Comparison of ENCODE assay signal across 12 cellular contexts in genomic region chr1:41357451-41358151, GRCh38. TPM values are rescaled to one million over a fixed set of nuclear protein-coding genes. Genes with fewer than 3 reads are reported as not detected.
DNase-seq lines count a peak whose midpoint lies in the region; ATAC-seq, FAIRE-seq and TF ChIP-seq lines count a peak whose summit lies in the region.
"Had no signal": no experiment of that assay in that cellular context is flagged by ENCODE, and none has a peak within 500 bp of the region (broad histone marks: within the 10 kb centered on the region; RNA-seq: fewer than 3 reads in every experiment).

No MANE protein-coding gene starts in this region.

- peaks cover 30% of the 10 kb centered on the region for H3K4me1 Mint-ChIP-seq in osteocyte (ENCODE audit: unreplicated experiment)

- no peak for ATAC-seq in left lobe of liver
- ATAC-seq: CD8-positive, alpha-beta T cell; PC-3 had no signal

- DNase-seq in Jurkat, Clone E6-1 (ENCODE audit: low read depth, low spot score), result peak; percentile 60
- DNase-seq in amniotic epithelial cell (ENCODE audit: low read depth) (peak; percentile 67), left lobe of liver (ENCODE audit: low spot score) (peak; percentile 24), caudate nucleus (lab: John Stamatoyannopoulos, UW) (no peak), HTR-8/SVneo (ENCODE audit: insufficient read length, low spot score) (no peak), activated gamma-delta T cell (lab: John Stamatoyannopoulos, UW) (no peak), osteocyte (ENCODE audit: extremely low spot score, unreplicated experiment) (no peak)
- DNase-seq: activated CD4-positive, alpha-beta T cell treated with anti-CD3 and anti-CD28 coated beads, Interleukin-2, amount 50 U/mL, for 1 hour; PC-3 had no signal

- peaks cover 3% of the 10 kb centered on the region for H3K27me3 Mint-ChIP-seq in osteocyte (ENCODE audit: unreplicated experiment)

- H3K4me1 ChIP-seq in BLaER1 treated with 17β-estradiol and CSF1 and Interleukin-3, amounts not matched to agents 10 nM and 100 nM, result peaks cover 57 to 67% (median 65%) of the 10 kb centered on the region in 10 experiments

- peak overlapping the region in 8 of 10 experiments; percentile 6 to 40 (median 24); a peak in 10 of 20 replicates for H3K4me3 ChIP-seq in BLaER1 treated with 17β-estradiol and CSF1 and Interleukin-3, amounts not matched to agents 10 nM and 100 nM
- H3K4me3 ChIP-seq in Jurkat, Clone E6-1 (ENCODE audit: low read length), result no peak overlapping the region

- H4K20me1 ChIP-seq in BLaER1 treated with 17β-estradiol and CSF1 and Interleukin-3, amounts not matched to agents 10 nM and 100 nM, result peaks cover 0 to 20% (median 1%) of the 10 kb centered on the region in 11 experiments; a peak in 9 of 22 replicates

- H3K27ac ChIP-seq in BLaER1 treated with 17β-estradiol and CSF1 and Interleukin-3, amounts not matched to agents 10 nM and 100 nM, result peak overlapping the region in 9 of 11 experiments; percentile 3 to 62 (median 40); a peak in 12 of 22 replicates
- H3K27ac ChIP-seq in caudate nucleus (ENCODE audit: low read depth, low read length), result no peak overlapping the region

- H3K4me3 Mint-ChIP-seq in osteocyte (ENCODE audit: unreplicated experiment), result no peak overlapping the region
- H3K4me3 Mint-ChIP-seq: CD8-positive, alpha-beta T cell had no signal

- no peak overlapping the region for H3K27ac Mint-ChIP-seq in osteocyte (ENCODE audit: unreplicated experiment)
- H3K27ac Mint-ChIP-seq: CD8-positive, alpha-beta T cell had no signal

- peak overlapping the region; percentile 72 to 100 (median 94) for H3K4me2 ChIP-seq in BLaER1 treated with 17β-estradiol and CSF1 and Interleukin-3, amounts not matched to agents 10 nM and 100 nM

- no peak for TF ChIP-seq CTCF in osteocyte (IDR thresholded peaks at IDR 0.05)

- peaks cover 12 to 14% (median 13%) of the 10 kb centered on the region in 11 experiments; a peak in 20 of 22 replicates for H3K27me3 ChIP-seq in BLaER1 treated with 17β-estradiol and CSF1 and Interleukin-3, amounts not matched to agents 10 nM and 100 nM

- H3K36me3 ChIP-seq in BLaER1 treated with 17β-estradiol and CSF1 and Interleukin-3, amounts not matched to agents 10 nM and 100 nM, result no peaks in the 10 kb centered on the region

- FAIRE-seq in HTR-8/SVneo (lab: Jason Lieb, UNC), result no peak
- FAIRE-seq: GM18507 had no signal

- peak overlapping the region in 10 of 11 experiments; percentile 2 to 64 (median 43); a peak in 18 of 22 replicates for H3K9ac ChIP-seq in BLaER1 treated with 17β-estradiol and CSF1 and Interleukin-3, amounts not matched to agents 10 nM and 100 nM

- H3K36me3 Mint-ChIP-seq in osteocyte (ENCODE audit: unreplicated experiment), result no peaks in the 10 kb centered on the region
- H3K36me3 Mint-ChIP-seq: CD8-positive, alpha-beta T cell had no signal

- H3K9me3 Mint-ChIP-seq in osteocyte (ENCODE audit: unreplicated experiment), result no peaks in the 10 kb centered on the region
- H3K9me3 Mint-ChIP-seq: CD8-positive, alpha-beta T cell had no signal

- H3K9me3 ChIP-seq in BLaER1 treated with 17β-estradiol and CSF1 and Interleukin-3, amounts not matched to agents 10 nM and 100 nM (replicated peaks in 1 of 11), result no peaks in the 10 kb centered on the region

RNA-seq across cellular contexts. Expression of gene FOXO6, which starts 3.6 kb away (rescaled TPM):
- polyA plus RNA-seq in Jurkat, Clone E6-1 (2012; ENCODE audit: insufficient read depth, insufficient read length), result 4.8 TPM
- total RNA-seq in left lobe of liver, result 0.38 TPM
- total RNA-seq in osteocyte, result 0.81 and 0.99 TPM in 2 replicates

Comparison
In these comparisons a context has a peak if more than half of its experiments do, and no peak if none do; other contexts are left out.
1. DNase-seq: peak in Jurkat, Clone E6-1 (single experiment), amniotic epithelial cell (single experiment) and left lobe of liver (single experiment); none in caudate nucleus (0 of 61), HTR-8/SVneo (single experiment), activated gamma-delta T cell (single experiment) and osteocyte (single experiment).